Comparison of ENCODE assay signal across 1 cellular context in the genomic region with DNA sequence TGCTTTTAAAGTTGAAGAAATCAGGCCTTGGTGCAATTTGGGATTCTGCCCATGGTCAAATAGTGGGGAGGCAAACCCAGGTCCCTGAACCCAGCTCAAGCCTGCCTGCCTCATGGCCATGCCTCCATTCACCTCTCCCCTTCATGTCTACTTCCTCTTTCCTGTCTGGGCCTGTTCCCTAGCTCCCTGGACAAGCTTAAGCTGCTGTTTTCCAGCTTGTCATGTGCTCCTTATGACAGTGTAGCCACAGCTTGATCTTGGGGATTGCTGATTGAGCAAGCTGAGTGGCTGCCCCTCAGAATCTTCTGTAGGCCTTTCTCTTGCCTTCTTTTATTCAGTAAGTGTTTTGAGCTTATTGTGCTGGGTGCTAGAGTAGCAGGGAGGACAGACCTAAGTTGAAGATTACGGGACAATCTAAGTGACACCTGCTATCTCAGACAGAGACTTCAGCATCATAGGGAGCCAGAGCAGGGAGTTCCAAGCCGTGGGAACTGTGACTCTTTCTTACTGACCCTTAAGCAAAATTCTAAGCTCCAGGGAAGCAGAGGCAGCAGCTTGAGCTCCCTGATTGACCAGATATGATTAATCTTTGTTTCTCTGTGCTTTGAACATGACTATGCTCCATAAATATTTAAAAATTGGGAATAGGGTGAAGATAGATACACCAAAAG.
TF ChIP-seq lines count a peak whose summit lies in the region.

No MANE protein-coding gene starts in this region.

TF ChIP-seq in HEK293, 187 proteins besides CTCF, POLR2A, EP300 and RAD21 (continued from another document):
- TF ChIP-seq, protein P1, sequence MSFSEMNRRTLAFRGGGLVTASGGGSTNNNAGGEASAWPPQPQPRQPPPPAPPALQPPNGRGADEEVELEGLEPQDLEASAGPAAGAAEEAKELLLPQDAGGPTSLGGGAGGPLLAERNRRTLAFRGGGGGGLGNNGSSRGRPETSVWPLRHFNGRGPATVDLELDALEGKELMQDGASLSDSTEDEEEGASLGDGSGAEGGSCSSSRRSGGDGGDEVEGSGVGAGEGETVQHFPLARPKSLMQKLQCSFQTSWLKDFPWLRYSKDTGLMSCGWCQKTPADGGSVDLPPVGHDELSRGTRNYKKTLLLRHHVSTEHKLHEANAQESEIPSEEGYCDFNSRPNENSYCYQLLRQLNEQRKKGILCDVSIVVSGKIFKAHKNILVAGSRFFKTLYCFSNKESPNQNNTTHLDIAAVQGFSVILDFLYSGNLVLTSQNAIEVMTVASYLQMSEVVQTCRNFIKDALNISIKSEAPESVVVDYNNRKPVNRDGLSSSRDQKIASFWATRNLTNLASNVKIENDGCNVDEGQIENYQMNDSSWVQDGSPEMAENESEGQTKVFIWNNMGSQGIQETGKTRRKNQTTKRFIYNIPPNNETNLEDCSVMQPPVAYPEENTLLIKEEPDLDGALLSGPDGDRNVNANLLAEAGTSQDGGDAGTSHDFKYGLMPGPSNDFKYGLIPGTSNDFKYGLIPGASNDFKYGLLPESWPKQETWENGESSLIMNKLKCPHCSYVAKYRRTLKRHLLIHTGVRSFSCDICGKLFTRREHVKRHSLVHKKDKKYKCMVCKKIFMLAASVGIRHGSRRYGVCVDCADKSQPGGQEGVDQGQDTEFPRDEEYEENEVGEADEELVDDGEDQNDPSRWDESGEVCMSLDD (tag by site-specific recombination; IDR thresholded peaks at IDR 0.05): no peak
- TF ChIP-seq ZNF660 (tag by site-specific recombination; IDR thresholded peaks at IDR 0.05): 0 out of 2 replicates have a peak, but pooled peaks have one; percentile 4
- no peak for TF ChIP-seq ZSCAN16 (tag by site-specific recombination; IDR thresholded peaks at IDR 0.05)
- TF ChIP-seq ZNF600 (tag by site-specific recombination; IDR thresholded peaks at IDR 0.05): no peak
- TF ChIP-seq ZEB2 (tag by site-specific recombination; IDR thresholded peaks at IDR 0.05): no peak
- TF ChIP-seq ZNF747 (tag by site-specific recombination; IDR thresholded peaks at IDR 0.05): no peak
- no peak for TF ChIP-seq HOXD13 (CRISPR knock-in tag; IDR thresholded peaks at IDR 0.05; ENCODE audit: borderline replicate concordance)
- TF ChIP-seq, protein P2, sequence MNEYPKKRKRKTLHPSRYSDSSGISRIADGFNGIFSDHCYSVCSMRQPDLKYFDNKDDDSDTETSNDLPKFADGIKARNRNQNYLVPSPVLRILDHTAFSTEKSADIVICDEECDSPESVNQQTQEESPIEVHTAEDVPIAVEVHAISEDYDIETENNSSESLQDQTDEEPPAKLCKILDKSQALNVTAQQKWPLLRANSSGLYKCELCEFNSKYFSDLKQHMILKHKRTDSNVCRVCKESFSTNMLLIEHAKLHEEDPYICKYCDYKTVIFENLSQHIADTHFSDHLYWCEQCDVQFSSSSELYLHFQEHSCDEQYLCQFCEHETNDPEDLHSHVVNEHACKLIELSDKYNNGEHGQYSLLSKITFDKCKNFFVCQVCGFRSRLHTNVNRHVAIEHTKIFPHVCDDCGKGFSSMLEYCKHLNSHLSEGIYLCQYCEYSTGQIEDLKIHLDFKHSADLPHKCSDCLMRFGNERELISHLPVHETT (tag by site-specific recombination; IDR thresholded peaks at IDR 0.05): no peak
- no peak for TF ChIP-seq ZBTB20 (tag by site-specific recombination; IDR thresholded peaks at IDR 0.05)
- 0 out of 2 replicates have a peak, but pooled peaks have one; percentile 22 for TF ChIP-seq ZNF324 (tag by site-specific recombination; IDR thresholded peaks at IDR 0.05)
- no peak for TF ChIP-seq ZNF510 (tag by site-specific recombination; IDR thresholded peaks at IDR 0.05; ENCODE audit: insufficient replicate concordance)
- TF ChIP-seq ZNF518A (tag by site-specific recombination; conservative IDR thresholded peaks at IDR 0.05; ENCODE audit: low read depth): peak; percentile 74
- TF ChIP-seq MZF1 (tag by site-specific recombination; IDR thresholded peaks at IDR 0.05; ENCODE audit: borderline replicate concordance): 0 out of 2 replicates have a peak, but pooled peaks have one; percentile 12
- peak; percentile 83 for TF ChIP-seq ZBTB48 (tag by site-specific recombination; IDR thresholded peaks at IDR 0.05)
- no peak for TF ChIP-seq ZNF670 (tag by site-specific recombination; IDR thresholded peaks at IDR 0.05; ENCODE audit: low read depth)
- peak; percentile 44 for TF ChIP-seq ZBTB17 (tag by site-specific recombination; IDR thresholded peaks at IDR 0.05)
- TF ChIP-seq KLF7 (tag by site-specific recombination; IDR thresholded peaks at IDR 0.05; ENCODE audit: borderline replicate concordance): no peak
- TF ChIP-seq ZNF239 (tag by site-specific recombination; IDR thresholded peaks at IDR 0.05): no peak
- no peak for TF ChIP-seq ZNF473 (tag by site-specific recombination; IDR thresholded peaks at IDR 0.05)
- TF ChIP-seq, protein P3, sequence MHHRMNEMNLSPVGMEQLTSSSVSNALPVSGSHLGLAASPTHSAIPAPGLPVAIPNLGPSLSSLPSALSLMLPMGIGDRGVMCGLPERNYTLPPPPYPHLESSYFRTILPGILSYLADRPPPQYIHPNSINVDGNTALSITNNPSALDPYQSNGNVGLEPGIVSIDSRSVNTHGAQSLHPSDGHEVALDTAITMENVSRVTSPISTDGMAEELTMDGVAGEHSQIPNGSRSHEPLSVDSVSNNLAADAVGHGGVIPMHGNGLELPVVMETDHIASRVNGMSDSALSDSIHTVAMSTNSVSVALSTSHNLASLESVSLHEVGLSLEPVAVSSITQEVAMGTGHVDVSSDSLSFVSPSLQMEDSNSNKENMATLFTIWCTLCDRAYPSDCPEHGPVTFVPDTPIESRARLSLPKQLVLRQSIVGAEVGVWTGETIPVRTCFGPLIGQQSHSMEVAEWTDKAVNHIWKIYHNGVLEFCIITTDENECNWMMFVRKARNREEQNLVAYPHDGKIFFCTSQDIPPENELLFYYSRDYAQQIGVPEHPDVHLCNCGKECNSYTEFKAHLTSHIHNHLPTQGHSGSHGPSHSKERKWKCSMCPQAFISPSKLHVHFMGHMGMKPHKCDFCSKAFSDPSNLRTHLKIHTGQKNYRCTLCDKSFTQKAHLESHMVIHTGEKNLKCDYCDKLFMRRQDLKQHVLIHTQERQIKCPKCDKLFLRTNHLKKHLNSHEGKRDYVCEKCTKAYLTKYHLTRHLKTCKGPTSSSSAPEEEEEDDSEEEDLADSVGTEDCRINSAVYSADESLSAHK (tag by site-specific recombination; IDR thresholded peaks at IDR 0.05): no peak
- TF ChIP-seq, protein P4, sequence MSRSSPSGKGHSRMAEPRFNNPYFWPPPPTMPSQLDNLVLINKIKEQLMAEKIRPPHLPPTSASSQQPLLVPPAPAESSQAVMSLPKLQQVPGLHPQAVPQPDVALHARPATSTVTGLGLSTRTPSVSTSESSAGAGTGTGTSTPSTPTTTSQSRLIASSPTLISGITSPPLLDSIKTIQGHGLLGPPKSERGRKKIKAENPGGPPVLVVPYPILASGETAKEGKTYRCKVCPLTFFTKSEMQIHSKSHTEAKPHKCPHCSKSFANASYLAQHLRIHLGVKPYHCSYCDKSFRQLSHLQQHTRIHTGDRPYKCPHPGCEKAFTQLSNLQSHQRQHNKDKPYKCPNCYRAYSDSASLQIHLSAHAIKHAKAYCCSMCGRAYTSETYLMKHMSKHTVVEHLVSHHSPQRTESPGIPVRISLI (tag by site-specific recombination; IDR thresholded peaks at IDR 0.05): no peak
- no peak for TF ChIP-seq ZNF529 (tag by site-specific recombination; IDR thresholded peaks at IDR 0.05; ENCODE audit: insufficient replicate concordance)
- TF ChIP-seq GLI4 (tag by site-specific recombination; IDR thresholded peaks at IDR 0.05): no peak
- TF ChIP-seq KLF10 (tag by site-specific recombination; IDR thresholded peaks at IDR 0.05): no peak
- no peak for TF ChIP-seq PRDM2 (tag by site-specific recombination; IDR thresholded peaks at IDR 0.05; ENCODE audit: borderline replicate concordance)
- TF ChIP-seq ZNF768 (tag by site-specific recombination; IDR thresholded peaks at IDR 0.05): no peak
